ENCODE assay signal across 27 cellular contexts in the genomic region with DNA sequence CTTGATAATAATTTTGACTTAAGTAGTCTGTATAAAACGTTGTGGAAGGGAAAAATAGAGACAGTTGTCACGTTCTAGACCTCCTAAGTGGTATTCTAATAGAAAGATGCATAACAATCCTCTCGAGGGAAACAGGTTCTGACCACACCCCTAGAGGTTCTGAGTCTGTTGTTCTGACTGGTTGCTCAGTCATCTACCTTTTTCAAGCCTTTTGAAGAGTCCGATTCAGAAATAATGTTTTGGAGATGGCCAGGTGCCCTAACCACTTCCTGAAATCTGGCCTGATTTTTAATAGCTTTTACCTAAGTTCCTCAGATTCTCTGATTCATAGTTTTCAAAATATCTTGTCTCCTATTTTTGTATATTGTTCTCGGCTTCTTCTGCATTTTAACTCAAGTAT.
"Had no signal": no experiment of that assay in that cellular context is flagged by ENCODE, and none has a peak within 500 bp of the region (broad histone marks: within the 10 kb centered on the region; RNA-seq: fewer than 3 reads in every experiment).

No MANE protein-coding gene starts in this region.

- H3K36me3 Mint-ChIP-seq: naive thymus-derived CD4-positive, alpha-beta T cell; neural progenitor cell had no signal

- H3K4me2 ChIP-seq: neural progenitor cell had no signal

- H3K9me3 ChIP-seq: esophagus squamous epithelium, right lobe of liver, suprapubic skin, transverse colon, upper lobe of right lung, uterus had no signal

- H3K4me3 Mint-ChIP-seq: naive thymus-derived CD4-positive, alpha-beta T cell; nephron; neural progenitor cell; stimulated activated naive B cell treated with anti-CD40 and anti-IgM and Interleukin-4, amounts not matched to agents 10 μg/mL and 1 μg/mL and 100 μg/mL, for 72 hours; stimulated activated naive CD8-positive, alpha-beta T cell treated with anti-CD3 and anti-CD28 coated beads, Interleukin-15, Interleukin-2, amounts not matched to agents 100 ng/mL and 50 ng/mL, for 24 hours had no signal

- H3K27ac ChIP-seq: coronary artery, esophagus squamous epithelium, neural progenitor cell, parathyroid adenoma, right lobe of liver, suprapubic skin, transverse colon, upper lobe of right lung, uterus had no signal

- H3K9me3 Mint-ChIP-seq: nephron; neural progenitor cell; stimulated activated naive B cell treated with anti-CD40 and anti-IgM and Interleukin-4, amounts not matched to agents 10 μg/mL and 1 μg/mL and 100 μg/mL, for 72 hours; stimulated activated naive CD8-positive, alpha-beta T cell treated with anti-CD3 and anti-CD28 coated beads, Interleukin-15, Interleukin-2, amounts not matched to agents 100 ng/mL and 50 ng/mL, for 24 hours had no signal

- ATAC-seq: left lobe of liver; naive thymus-derived CD4-positive, alpha-beta T cell; right lobe of liver; stimulated activated naive B cell treated with anti-CD40 and anti-IgM and Interleukin-4, amounts not matched to agents 10 μg/mL and 1 μg/mL and 100 μg/mL, for 72 hours; upper lobe of right lung had no signal

- H3K27ac Mint-ChIP-seq: naive thymus-derived CD4-positive, alpha-beta T cell; nephron; neural progenitor cell; progenitor cell of endocrine pancreas; stimulated activated naive B cell treated with anti-CD40 and anti-IgM and Interleukin-4, amounts not matched to agents 10 μg/mL and 1 μg/mL and 100 μg/mL, for 72 hours; stimulated activated naive CD8-positive, alpha-beta T cell treated with anti-CD3 and anti-CD28 coated beads, Interleukin-15, Interleukin-2, amounts not matched to agents 100 ng/mL and 50 ng/mL, for 24 hours had no signal

- H3K4me1 Mint-ChIP-seq: neural progenitor cell had no signal

- H3K27me3 ChIP-seq: esophagus squamous epithelium, neural progenitor cell, right lobe of liver, suprapubic skin, transverse colon, upper lobe of right lung, uterus had no signal

- H3K79me2 ChIP-seq: parathyroid adenoma had no signal

- H2AFZ ChIP-seq: neural progenitor cell, parathyroid adenoma had no signal

- FAIRE-seq: endothelial cell of umbilical vein, frontal cortex, kidney, small intestine had no signal

- H3K36me3 ChIP-seq: esophagus squamous epithelium, neural progenitor cell, right lobe of liver, suprapubic skin, transverse colon, upper lobe of right lung, uterus had no signal

- H3K27me3 Mint-ChIP-seq: naive thymus-derived CD4-positive, alpha-beta T cell; progenitor cell of endocrine pancreas; stimulated activated naive B cell treated with anti-CD40 and anti-IgM and Interleukin-4, amounts not matched to agents 10 μg/mL and 1 μg/mL and 100 μg/mL, for 72 hours; stimulated activated naive CD8-positive, alpha-beta T cell treated with anti-CD3 and anti-CD28 coated beads, Interleukin-15, Interleukin-2, amounts not matched to agents 100 ng/mL and 50 ng/mL, for 24 hours had no signal

- DNase-seq: dermis blood vessel endothelial cell; effector memory CD4-positive, alpha-beta T cell; erythroblast; esophagus squamous epithelium; kidney; mesendoderm; midbrain; naive thymus-derived CD4-positive, alpha-beta T cell; right lobe of liver; small intestine; stimulated activated CD4-positive, alpha-beta T cell treated with anti-CD3 and anti-CD28 coated beads, Interleukin-15, amount 100 ng/mL, for 24 hours; stimulated activated CD4-positive, alpha-beta T cell treated with anti-CD3 and anti-CD28 coated beads, Interleukin-2, amount 100 ng/mL, for 48 hours; stimulated activated naive B cell treated with anti-CD40 and anti-IgM and Interleukin-4, amounts not matched to agents 10 μg/mL and 1 μg/mL and 100 μg/mL, for 72 hours; transverse colon; upper lobe of right lung; uterus had no signal

- H3K4me1 ChIP-seq: esophagus squamous epithelium, neural progenitor cell, parathyroid adenoma, right lobe of liver, upper lobe of right lung, uterus had no signal

- H3K4me3 ChIP-seq: coronary artery, esophagus squamous epithelium, lung, neural progenitor cell, right lobe of liver, suprapubic skin, transverse colon, upper lobe of right lung, uterus had no signal

- H3K9ac ChIP-seq: neural progenitor cell, parathyroid adenoma had no signal
